13 cellular contexts compared by ENCODE assay signal in the genomic region with DNA sequence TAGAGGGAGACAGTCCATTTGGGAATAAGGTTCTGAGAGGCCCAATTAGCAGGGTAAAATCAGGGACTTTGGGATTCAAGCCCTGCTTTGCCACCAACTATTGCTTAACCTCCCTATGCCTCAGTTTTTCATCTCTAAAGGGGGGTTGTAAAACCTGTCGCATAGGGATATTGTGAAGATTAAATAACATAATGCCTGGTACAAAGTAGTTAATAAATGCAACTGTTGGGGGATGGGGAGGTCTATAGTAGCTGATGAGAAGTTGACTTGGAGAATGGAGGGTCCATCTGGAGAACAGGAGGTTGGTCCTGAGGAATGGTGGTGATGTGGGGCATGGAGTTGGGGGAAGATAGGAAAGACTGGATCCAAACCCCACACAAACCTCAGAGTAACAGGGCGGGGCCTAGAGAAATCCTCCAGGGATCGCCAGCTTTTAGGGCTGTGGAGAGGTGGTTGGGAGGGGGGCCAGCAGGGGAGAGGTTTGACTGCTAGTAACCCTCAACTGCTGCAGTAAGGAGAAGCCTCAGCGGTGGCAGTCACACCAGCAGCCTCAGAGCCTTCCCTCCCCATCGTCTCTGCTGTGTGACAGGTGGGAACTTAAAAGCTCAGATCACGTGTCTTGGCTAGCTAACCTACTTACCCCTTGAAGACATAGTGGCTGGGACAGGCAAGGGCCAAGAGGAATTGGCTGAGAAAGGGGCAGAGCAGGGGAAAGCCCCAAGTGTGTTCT. TPM values are rescaled to one million over a fixed set of nuclear protein-coding genes. Genes with fewer than 3 reads are reported as not detected.
DNase-seq lines count a peak whose midpoint lies in the region.
"Had no signal": no experiment of that assay in that cellular context is flagged by ENCODE, and none has a peak within 500 bp of the region (broad histone marks: within the 10 kb centered on the region; RNA-seq: fewer than 3 reads in every experiment).

No MANE protein-coding gene starts in this region.

- H3K27me3 ChIP-seq in BLaER1 treated with 17β-estradiol and CSF1 and Interleukin-3, amounts not matched to agents 10 nM and 100 nM, result peaks cover 42 to 63% (median 54%) of the 10 kb centered on the region in 11 experiments
- H3K27me3 ChIP-seq: pancreas had no signal

- H3K9ac ChIP-seq in BLaER1 treated with 17β-estradiol and CSF1 and Interleukin-3, amounts not matched to agents 10 nM and 100 nM, result no peak overlapping the region

- intact Hi-C loops in cardiac septum (cut with DNase I), result loop anchor here (5.0 kb wide), 2 partner anchors 50 to 175 kb away; no protein-coding TSS in a partner anchor

- H3K4me2 ChIP-seq in BLaER1 treated with 17β-estradiol and CSF1 and Interleukin-3, amounts not matched to agents 10 nM and 100 nM, result peak overlapping the region in 9 of 11 experiments; percentile 94 to 100 (median 99); a peak in 15 of 22 replicates

- in situ Hi-C loops in G401 (cut with HindIII; ENCODE audit: low sequenced_read_pairs) (no loop called here), KBM-7 (cut with MboI; ENCODE audit: low pct_unique_long_range_greater_than_20kb, low sequenced_read_pairs) (no loop called here)

- H3K4me1 ChIP-seq in BLaER1 treated with 17β-estradiol and CSF1 and Interleukin-3, amounts not matched to agents 10 nM and 100 nM, result peaks cover 21 to 30% (median 27%) of the 10 kb centered on the region in 10 experiments
- H3K4me1 ChIP-seq: pancreas had no signal

- no peak overlapping the region for H3K27ac ChIP-seq in BLaER1 treated with 17β-estradiol and CSF1 and Interleukin-3, amounts not matched to agents 10 nM and 100 nM
- H3K27ac ChIP-seq: pancreas had no signal

- DNase-seq in G401 (ENCODE audit: low spot score) (peak; percentile 94), RPMI8226 (peak; percentile 43), KBM-7 (no peak), hippocampal formation (lab: John Stamatoyannopoulos, UW) (no peak), hepatic stellate cell (ENCODE audit: low spot score) (no peak), cardiac septum (ENCODE audit: low spot score) (no peak)
- DNase-seq: central memory CD4-positive, alpha-beta T cell; stimulated activated CD4-positive, alpha-beta T cell treated with anti-CD3 and anti-CD28 coated beads, Interleukin-2, amount 100 ng/mL, for 24 hours had no signal

- no peaks in the 10 kb centered on the region for H3K9me3 ChIP-seq in BLaER1 treated with 17β-estradiol and CSF1 and Interleukin-3, amounts not matched to agents 10 nM and 100 nM (replicated peaks in 1 of 11)
- H3K9me3 ChIP-seq in iPS-18c (ENCODE audit: control insufficient read depth, insufficient read depth, low read length), result peaks cover 2% of the 10 kb centered on the region
- H3K9me3 ChIP-seq: pancreas had no signal

- H3K4me3 ChIP-seq in BLaER1 treated with 17β-estradiol and CSF1 and Interleukin-3, amounts not matched to agents 10 nM and 100 nM, result no peak overlapping the region
- H3K4me3 ChIP-seq in iPS-18c (ENCODE audit: insufficient read depth, low read depth, low read length), result peak overlapping the region; percentile 5; the same call in 1 of the 2 replicates

- H4K20me1 ChIP-seq in BLaER1 treated with 17β-estradiol and CSF1 and Interleukin-3, amounts not matched to agents 10 nM and 100 nM, result peaks cover 0 to 26% (median 6%) of the 10 kb centered on the region in 11 experiments; a peak in 6 of 22 replicates

- H3K36me3 ChIP-seq in BLaER1 treated with 17β-estradiol and CSF1 and Interleukin-3, amounts not matched to agents 10 nM and 100 nM, result no peaks in the 10 kb centered on the region
- H3K36me3 ChIP-seq: pancreas had no signal

RNA-seq across cellular contexts. Expression of a gene that starts 1.1 kb away (rescaled TPM):
- 0.06 and 1.7 TPM in 2 replicates for total RNA-seq in G401 (2014; rRNA removed; shearing (Covaris generic))
- 1.0 TPM for total RNA-seq in cardiac septum
- total RNA-seq: pancreas, subcutaneous adipose tissue had no signal

RNA-seq across cellular contexts. Expression of a gene that starts 20.8 kb away (rescaled TPM):
- total RNA-seq in G401 (2014; rRNA removed; shearing (Covaris generic)), result not detected in 2 replicates
- total RNA-seq in cardiac septum, result 25.4 TPM

RNA-seq across cellular contexts. Expression of a gene that starts 26.4 kb away (rescaled TPM):
- 18.5 and 22.4 TPM in 2 replicates for total RNA-seq in G401 (2014; rRNA removed; shearing (Covaris generic))
- 14.5 TPM for total RNA-seq in cardiac septum

RNA-seq across cellular contexts. Expression of a gene that starts 37.5 kb away (rescaled TPM):
- total RNA-seq in G401 (2014; rRNA removed; shearing (Covaris generic)), result not detected in 2 replicates
- not detected for total RNA-seq in cardiac septum
- total RNA-seq: kidney epithelial cell had no signal

RNA-seq across cellular contexts. Expression of a gene that starts 40.6 kb away (rescaled TPM):
- 4.6 and 5.8 TPM in 2 replicates for total RNA-seq in G401 (2014; rRNA removed; shearing (Covaris generic))
- total RNA-seq in cardiac septum, result 11.8 TPM

Comparison
In these comparisons a context has a peak if more than half of its experiments do, and no peak if none do; other contexts are left out.
1. DNase-seq: peak in G401 (single experiment) and RPMI8226 (single experiment); none in KBM-7 (single experiment), hippocampal formation (0 of 2), hepatic stellate cell (single experiment) and cardiac septum (single experiment).
2. RNA of a gene that starts 20.8 kb away (total RNA-seq): 25.4 TPM in cardiac septum (single experiment); not detected in G401; every median in the first group is over 10 times any median in the second.